Comparison of ENCODE assay signal across 7 cellular contexts in the genomic region with DNA sequence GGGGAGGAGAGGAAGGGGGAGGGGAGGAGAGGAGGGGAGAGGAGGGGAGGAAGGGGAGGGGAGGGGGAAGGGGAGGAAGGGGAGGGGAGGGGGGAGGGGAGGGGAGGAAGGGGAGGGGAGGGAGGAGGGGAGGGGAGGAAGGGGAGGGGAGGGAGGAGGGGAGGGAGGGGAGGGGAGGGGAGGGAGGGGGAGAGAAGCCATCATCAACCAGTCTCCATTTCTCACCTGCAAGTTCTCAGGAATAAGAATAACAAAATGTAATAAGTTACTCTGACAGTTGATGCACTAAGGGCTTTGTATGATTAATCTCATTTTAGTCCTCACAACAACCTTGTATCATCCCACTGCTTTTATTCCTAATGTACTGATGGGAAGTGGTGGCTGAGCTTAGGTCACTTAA.
"Had no signal": no experiment of that assay in that cellular context is flagged by ENCODE, and none has a peak within 500 bp of the region (broad histone marks: within the 10 kb centered on the region; RNA-seq: fewer than 3 reads in every experiment).

No MANE protein-coding gene starts in this region.

- H3K9me3 Mint-ChIP-seq: GM23338, H9 had no signal

- H3K4me3 ChIP-seq: GM23338 had no signal

- FAIRE-seq: H1, H54, HTR-8/SVneo had no signal

- H3K36me3 Mint-ChIP-seq: IgD-negative memory B cell had no signal

- H2AFZ ChIP-seq: GM23338 had no signal

- ATAC-seq: GM23338 had no signal

- H3K4me3 Mint-ChIP-seq: GM23338, H9, IgD-negative memory B cell had no signal

- H3K4me2 ChIP-seq: GM23338 had no signal

- H3K4me1 Mint-ChIP-seq: IgD-negative memory B cell had no signal

- DNase-seq: H9, KG1 had no signal

- H3K27ac Mint-ChIP-seq: GM23338, H9, IgD-negative memory B cell had no signal
